Comparison of ENCODE assay signal across 1 cellular context in the genomic region with DNA sequence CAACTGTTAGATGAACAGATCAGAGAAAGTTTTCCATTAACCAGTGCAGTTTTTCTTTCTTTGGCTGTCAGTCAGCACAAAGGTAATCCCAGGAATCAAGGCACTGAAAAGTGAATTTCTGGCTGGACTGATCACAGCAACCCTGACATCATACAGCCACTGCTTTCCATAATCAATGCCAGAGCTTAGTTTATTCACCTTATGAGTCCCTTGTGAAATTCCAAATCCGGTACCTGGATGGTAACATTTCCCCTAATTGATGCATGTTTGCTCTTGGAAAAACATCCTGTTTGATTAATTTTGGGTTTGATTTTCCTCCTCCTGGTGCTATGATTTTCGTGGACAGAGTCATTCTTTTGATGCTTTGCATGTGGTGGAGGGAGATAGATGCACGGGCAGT.
TF ChIP-seq lines count a peak whose summit lies in the region.

No MANE protein-coding gene starts in this region.

TF ChIP-seq in liver, 16 proteins besides CTCF, POLR2A, EP300 and RAD21 (continued from another document):
- TF ChIP-seq, protein P1, sequence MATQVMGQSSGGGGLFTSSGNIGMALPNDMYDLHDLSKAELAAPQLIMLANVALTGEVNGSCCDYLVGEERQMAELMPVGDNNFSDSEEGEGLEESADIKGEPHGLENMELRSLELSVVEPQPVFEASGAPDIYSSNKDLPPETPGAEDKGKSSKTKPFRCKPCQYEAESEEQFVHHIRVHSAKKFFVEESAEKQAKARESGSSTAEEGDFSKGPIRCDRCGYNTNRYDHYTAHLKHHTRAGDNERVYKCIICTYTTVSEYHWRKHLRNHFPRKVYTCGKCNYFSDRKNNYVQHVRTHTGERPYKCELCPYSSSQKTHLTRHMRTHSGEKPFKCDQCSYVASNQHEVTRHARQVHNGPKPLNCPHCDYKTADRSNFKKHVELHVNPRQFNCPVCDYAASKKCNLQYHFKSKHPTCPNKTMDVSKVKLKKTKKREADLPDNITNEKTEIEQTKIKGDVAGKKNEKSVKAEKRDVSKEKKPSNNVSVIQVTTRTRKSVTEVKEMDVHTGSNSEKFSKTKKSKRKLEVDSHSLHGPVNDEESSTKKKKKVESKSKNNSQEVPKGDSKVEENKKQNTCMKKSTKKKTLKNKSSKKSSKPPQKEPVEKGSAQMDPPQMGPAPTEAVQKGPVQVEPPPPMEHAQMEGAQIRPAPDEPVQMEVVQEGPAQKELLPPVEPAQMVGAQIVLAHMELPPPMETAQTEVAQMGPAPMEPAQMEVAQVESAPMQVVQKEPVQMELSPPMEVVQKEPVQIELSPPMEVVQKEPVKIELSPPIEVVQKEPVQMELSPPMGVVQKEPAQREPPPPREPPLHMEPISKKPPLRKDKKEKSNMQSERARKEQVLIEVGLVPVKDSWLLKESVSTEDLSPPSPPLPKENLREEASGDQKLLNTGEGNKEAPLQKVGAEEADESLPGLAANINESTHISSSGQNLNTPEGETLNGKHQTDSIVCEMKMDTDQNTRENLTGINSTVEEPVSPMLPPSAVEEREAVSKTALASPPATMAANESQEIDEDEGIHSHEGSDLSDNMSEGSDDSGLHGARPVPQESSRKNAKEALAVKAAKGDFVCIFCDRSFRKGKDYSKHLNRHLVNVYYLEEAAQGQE (IDR thresholded peaks at IDR 0.05), result peak; percentile 90
- TF ChIP-seq, protein P2, sequence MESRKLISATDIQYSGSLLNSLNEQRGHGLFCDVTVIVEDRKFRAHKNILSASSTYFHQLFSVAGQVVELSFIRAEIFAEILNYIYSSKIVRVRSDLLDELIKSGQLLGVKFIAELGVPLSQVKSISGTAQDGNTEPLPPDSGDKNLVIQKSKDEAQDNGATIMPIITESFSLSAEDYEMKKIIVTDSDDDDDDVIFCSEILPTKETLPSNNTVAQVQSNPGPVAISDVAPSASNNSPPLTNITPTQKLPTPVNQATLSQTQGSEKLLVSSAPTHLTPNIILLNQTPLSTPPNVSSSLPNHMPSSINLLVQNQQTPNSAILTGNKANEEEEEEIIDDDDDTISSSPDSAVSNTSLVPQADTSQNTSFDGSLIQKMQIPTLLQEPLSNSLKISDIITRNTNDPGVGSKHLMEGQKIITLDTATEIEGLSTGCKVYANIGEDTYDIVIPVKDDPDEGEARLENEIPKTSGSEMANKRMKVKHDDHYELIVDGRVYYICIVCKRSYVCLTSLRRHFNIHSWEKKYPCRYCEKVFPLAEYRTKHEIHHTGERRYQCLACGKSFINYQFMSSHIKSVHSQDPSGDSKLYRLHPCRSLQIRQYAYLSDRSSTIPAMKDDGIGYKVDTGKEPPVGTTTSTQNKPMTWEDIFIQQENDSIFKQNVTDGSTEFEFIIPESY (IDR thresholded peaks at IDR 0.05), result peak; percentile 91
- TF ChIP-seq SP1 (IDR thresholded peaks at IDR 0.05) (peak; percentile 92), YY1 (IDR thresholded peaks at IDR 0.05) (peak; percentile 79), EGR1 (IDR thresholded peaks at IDR 0.05; ENCODE audit: low read depth in 2 of 2) (peak; percentile 68 to 89), GABPA (IDR thresholded peaks at IDR 0.05 in 1 of 2, conservative IDR thresholded peaks at IDR 0.05 in 1 of 2) (peak; percentile 22 to 72), JUND (IDR thresholded peaks at IDR 0.05) (peak; percentile 89 to 95), HNF4A (conservative IDR thresholded peaks at IDR 0.05) (peak; percentile 70 to 80), TAF1 (conservative IDR thresholded peaks at IDR 0.05) (no peak), FOXA2 (IDR thresholded peaks at IDR 0.05) (peak; percentile 92)
- TF ChIP-seq, protein P3, sequence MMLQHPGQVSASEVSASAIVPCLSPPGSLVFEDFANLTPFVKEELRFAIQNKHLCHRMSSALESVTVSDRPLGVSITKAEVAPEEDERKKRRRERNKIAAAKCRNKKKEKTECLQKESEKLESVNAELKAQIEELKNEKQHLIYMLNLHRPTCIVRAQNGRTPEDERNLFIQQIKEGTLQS (IDR thresholded peaks at IDR 0.05), result peak; percentile 88
